In genomic region chr6:169803291-169803811, GRCh38 we compare ENCODE assay signal across 11 cellular contexts. TPM values are rescaled to one million over a fixed set of nuclear protein-coding genes. Genes with fewer than 3 reads are reported as not detected.
DNase-seq lines count a peak whose midpoint lies in the region; ATAC-seq and TF ChIP-seq lines count a peak whose summit lies in the region.
"Had no signal": no experiment of that assay in that cellular context is flagged by ENCODE, and none has a peak within 500 bp of the region (broad histone marks: within the 10 kb centered on the region; RNA-seq: fewer than 3 reads in every experiment).

No MANE protein-coding gene starts in this region.

- H3K4me3 ChIP-seq in smooth muscle cell: no peak overlapping the region
- no peak overlapping the region for H3K4me3 ChIP-seq in mammary epithelial cell (replicated peaks in 1 of 3; ENCODE audit: insufficient read depth in 1 of 3, low read depth in 2 of 3, low read length in 3 of 3)

- H3K9me3 ChIP-seq in smooth muscle cell (replicated peaks; ENCODE audit: low read depth) (no peaks in the 10 kb centered on the region), mammary epithelial cell (replicated peaks; ENCODE audit: insufficient read depth, low read length) (no peaks in the 10 kb centered on the region)

- peak; percentile 71 for DNase-seq in activated CD4-positive, alpha-beta T cell treated with anti-CD3 and anti-CD28 coated beads, Interleukin-2, amount 10 ng/mL, durations not matched to agents 24 days and 14 days
- no peak for DNase-seq in activated CD4-positive, alpha-beta T cell treated with anti-CD3 and anti-CD28 coated beads for 1 hour
- DNase-seq in UCSD-AML1 (lab: John Stamatoyannopoulos, UW; ENCODE audit: unreplicated experiment): peak; percentile 33
- no peak for DNase-seq in smooth muscle cell (lab: John Stamatoyannopoulos, UW; ENCODE audit: unreplicated experiment)
- no peak for DNase-seq in mammary epithelial cell
- DNase-seq in SW 1271 (lab: John Stamatoyannopoulos, UW): no peak
- no peak for DNase-seq in T-helper 9 cell
- DNase-seq: aorta, foreskin keratinocyte, NCI-H2029 treated with DMSO at 0.1 percent for 48 hours had no signal

- no peaks in the 10 kb centered on the region for H3K36me3 Mint-ChIP-seq in activated CD4-positive, alpha-beta T cell treated with anti-CD3 and anti-CD28 coated beads, Interleukin-2, amount 10 ng/mL, durations not matched to agents 24 days and 14 days (ENCODE audit: low read depth)

- H3K4me2 ChIP-seq in smooth muscle cell (peak overlapping the region; percentile 6), mammary epithelial cell (ENCODE audit: insufficient read depth, low read depth, low read length) (no peak overlapping the region)

- BruUV-seq in mammary epithelial cell (replicated peaks; lab: Mats Ljungman, UMichigan): no TSS peak

- CTCF ChIA-PET in mammary epithelial cell (lab: Charles Lee; ENCODE audit: low non-redundant PET): interaction anchor here (1.6 kb wide), 1 partner anchor 13 kb away, joined by 3 read pairs; no protein-coding TSS in a partner anchor

- 39% methylated on average over 7 of the region's 7 CpGs for WGBS in smooth muscle cell (ENCODE audit: low lambda C conversion rate)
- 78% methylated on average over 6 of the region's 7 CpGs for WGBS in mammary epithelial cell (ENCODE audit: low coverage, missing lambda C conversion rate)

- no peaks in the 10 kb centered on the region for H4K20me1 ChIP-seq in smooth muscle cell (ENCODE audit: low read depth)
- H4K20me1 ChIP-seq in mammary epithelial cell (ENCODE audit: insufficient read depth, low read length): no peaks in the 10 kb centered on the region

- H3K27ac Mint-ChIP-seq in activated CD4-positive, alpha-beta T cell treated with anti-CD3 and anti-CD28 coated beads, Interleukin-2, amount 10 ng/mL, durations not matched to agents 24 days and 14 days: no peak overlapping the region

- peak; percentile 54 for ATAC-seq in HG03066 (IDR thresholded peaks at IDR 0.05; ENCODE audit: low read depth, unreplicated experiment)
- ATAC-seq: foreskin keratinocyte had no signal

- dilution Hi-C loops in mammary epithelial cell (cut with HindIII; ENCODE audit: low sequenced_read_pairs): no loop called here

- no peaks in the 10 kb centered on the region for H3K9me3 Mint-ChIP-seq in activated CD4-positive, alpha-beta T cell treated with anti-CD3 and anti-CD28 coated beads, Interleukin-2, amount 10 ng/mL, durations not matched to agents 24 days and 14 days

- H3K79me2 ChIP-seq in smooth muscle cell (ENCODE audit: low read depth) (no peaks in the 10 kb centered on the region), mammary epithelial cell (ENCODE audit: insufficient read depth, low read length) (no peaks in the 10 kb centered on the region)

- H3K4me1 ChIP-seq in smooth muscle cell (ENCODE audit: low read depth): peaks cover 14% of the 10 kb centered on the region
- peaks cover 16% of the 10 kb centered on the region for H3K4me1 ChIP-seq in mammary epithelial cell (ENCODE audit: insufficient read depth, low read length)
- H3K4me1 ChIP-seq: foreskin keratinocyte had no signal

- peaks cover 43% of the 10 kb centered on the region for H3K4me1 Mint-ChIP-seq in activated CD4-positive, alpha-beta T cell treated with anti-CD3 and anti-CD28 coated beads, Interleukin-2, amount 10 ng/mL, durations not matched to agents 24 days and 14 days

- H3K27ac ChIP-seq in smooth muscle cell (ENCODE audit: low read depth) (peak overlapping the region; percentile 17), mammary epithelial cell (ENCODE audit: insufficient read depth, low read depth, low read length) (no peak overlapping the region)
- H3K27ac ChIP-seq: foreskin keratinocyte had no signal

- no peak for TF ChIP-seq CTCF in smooth muscle cell (IDR thresholded peaks at IDR 0.05; ENCODE audit: borderline replicate concordance, insufficient read depth, poor library complexity, severe bottlenecking)
- no peak for TF ChIP-seq CTCF in mammary epithelial cell (conservative IDR thresholded peaks at IDR 0.05 in 1 of 2, IDR thresholded peaks at IDR 0.05 in 1 of 2; ENCODE audit: extremely low read depth in 1 of 2, insufficient read depth in 1 of 2, low read depth in 1 of 2, low read length in 2 of 2)

- intact Hi-C loops in activated CD4-positive, alpha-beta T cell treated with anti-CD3 and anti-CD28 coated beads, Interleukin-2, amount 10 ng/mL, durations not matched to agents 24 days and 14 days (cut with micrococcal nuclease): no loop called here
- intact Hi-C loops in mammary epithelial cell (cut with micrococcal nuclease): no loop called here

- in situ Hi-C loops in mammary epithelial cell (cut with MboI; ENCODE audit: low sequenced_read_pairs in 2 of 2): no loop called here

- H3K27me3 Mint-ChIP-seq in activated CD4-positive, alpha-beta T cell treated with anti-CD3 and anti-CD28 coated beads, Interleukin-2, amount 10 ng/mL, durations not matched to agents 24 days and 14 days: peaks cover 49% of the 10 kb centered on the region

- no peak overlapping the region for H2AFZ ChIP-seq in smooth muscle cell (ENCODE audit: low read depth)
- no peak overlapping the region for H2AFZ ChIP-seq in mammary epithelial cell (ENCODE audit: low read depth, low read length)

- H3F3A ChIP-seq in smooth muscle cell (ENCODE audit: low read depth): peaks cover 8% of the 10 kb centered on the region

- H3K36me3 ChIP-seq in smooth muscle cell (ENCODE audit: low read depth) (no peaks in the 10 kb centered on the region), mammary epithelial cell (ENCODE audit: insufficient read depth, low read length) (no peaks in the 10 kb centered on the region)

- H3K27me3 ChIP-seq in smooth muscle cell (ENCODE audit: low read depth) (peaks cover 21% of the 10 kb centered on the region), mammary epithelial cell (ENCODE audit: insufficient read depth, low read length) (peaks cover 6% of the 10 kb centered on the region)

- peak overlapping the region; percentile 5 for H3K4me3 Mint-ChIP-seq in activated CD4-positive, alpha-beta T cell treated with anti-CD3 and anti-CD28 coated beads, Interleukin-2, amount 10 ng/mL, durations not matched to agents 24 days and 14 days

- H3K9ac ChIP-seq in smooth muscle cell (ENCODE audit: low read depth): no peak overlapping the region
- no peak overlapping the region for H3K9ac ChIP-seq in mammary epithelial cell (ENCODE audit: insufficient read depth, low read length)

RNA-seq across cellular contexts. Expression of gene ERMARD, which starts 51.9 kb away (rescaled TPM):
- total RNA-seq in activated CD4-positive, alpha-beta T cell treated with anti-CD3 and anti-CD28 coated beads, Interleukin-2, amount 10 ng/mL, durations not matched to agents 24 days and 14 days: 26.2 and 27.9 TPM in 2 replicates
- 33.9 and 55.9 TPM in 2 replicates for total RNA-seq in smooth muscle cell
- polyA plus RNA-seq in smooth muscle cell: 21.3 and 23.2 TPM in 2 replicates
- 10 to 100 TPM; 19.2 to 32.4 TPM for total RNA-seq in mammary epithelial cell
- 22.4 TPM for polyA plus RNA-seq in mammary epithelial cell
- polyA minus RNA-seq in mammary epithelial cell: 1.7 TPM

RNA-seq across cellular contexts. Expression of gene DYNLT2, which starts 52.0 kb away (rescaled TPM):
- 2.1 TPM in 2 replicates for total RNA-seq in activated CD4-positive, alpha-beta T cell treated with anti-CD3 and anti-CD28 coated beads, Interleukin-2, amount 10 ng/mL, durations not matched to agents 24 days and 14 days
- total RNA-seq in smooth muscle cell (1.2 and 2.1 TPM in 2 replicates), mammary epithelial cell (under 1 TPM; 0.67 to 0.80 TPM)
- polyA plus RNA-seq in smooth muscle cell (0.89 and 1.1 TPM in 2 replicates), mammary epithelial cell (0.17 TPM)
- not detected for polyA minus RNA-seq in mammary epithelial cell

Comparison
In these comparisons a context has a peak if more than half of its experiments do, and no peak if none do; other contexts are left out.
1. DNase-seq: peak in activated CD4-positive, alpha-beta T cell treated with anti-CD3 and anti-CD28 coated beads, Interleukin-2, amount 10 ng/mL, durations not matched to agents 24 days and 14 days (single experiment) and UCSD-AML1 (single experiment); none in activated CD4-positive, alpha-beta T cell treated with anti-CD3 and anti-CD28 coated beads for 1 hour (single experiment), smooth muscle cell (single experiment), mammary epithelial cell (single experiment), SW 1271 (0 of 2) and T-helper 9 cell (single experiment).